ENCODE assay signal across 8 cellular contexts in the genomic region with DNA sequence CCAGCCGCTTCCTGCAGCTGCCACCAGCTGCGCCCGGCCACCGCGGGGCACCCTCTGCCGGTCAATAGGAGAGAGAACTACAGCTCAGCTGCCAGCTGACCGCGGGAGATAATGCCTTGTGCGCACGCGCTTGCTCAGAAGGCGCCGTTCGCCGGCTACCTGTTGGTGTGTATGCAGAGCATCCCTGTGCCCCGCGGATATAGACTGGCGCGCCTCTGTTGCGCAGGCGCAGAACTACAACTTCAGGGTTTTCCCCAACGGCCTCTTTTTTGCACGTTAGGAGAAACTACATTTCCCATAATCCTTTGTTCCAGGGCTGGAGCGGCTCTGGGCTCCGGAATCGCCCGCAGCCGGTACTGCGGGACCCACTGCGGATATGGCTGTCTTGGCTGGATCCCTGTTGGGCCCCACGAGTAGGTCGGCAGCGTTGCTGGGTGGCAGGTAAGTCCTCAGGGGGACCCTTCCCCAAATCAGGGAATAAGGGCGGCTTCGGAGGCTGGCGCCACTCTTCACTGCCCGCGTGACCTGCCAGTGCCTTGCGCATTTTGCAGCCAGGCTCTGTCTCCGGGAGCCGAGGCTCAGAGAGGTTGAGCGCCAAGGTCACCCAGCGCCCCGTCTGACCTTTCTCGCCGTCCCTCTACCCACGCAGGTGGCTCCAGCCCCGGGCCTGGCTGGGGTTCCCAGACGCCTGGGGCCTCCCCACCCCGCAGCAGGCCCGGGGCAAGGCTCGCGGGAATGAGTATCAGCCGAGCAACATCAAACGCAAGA. TPM values are rescaled to one million over a fixed set of nuclear protein-coding genes. Genes with fewer than 3 reads are reported as not detected.
DNase-seq lines count a peak whose midpoint lies in the region; ATAC-seq and TF ChIP-seq lines count a peak whose summit lies in the region.

A gene (plus strand): TSS at position 356 of the 768 bp plus-strand sequence. CDS start 21 bp downstream, at position 377.

- H3K4me2 ChIP-seq in OCI-LY1 (ENCODE audit: low read length): peak within 1 kb of the TSS; percentile 75

- DNase-seq in D341Med (ENCODE audit: low spot score) (peak; percentile 91), endothelial cell (ENCODE audit: low spot score) (peak; percentile 94), midbrain (lab: John Stamatoyannopoulos, UW) (peak; percentile 97)
- peak; percentile 96 for DNase-seq in activated CD8-positive, alpha-beta memory T cell treated with anti-CD3 and anti-CD28 coated beads, Interleukin-2, amount 50 U/mL, for 48 hours
- DNase-seq in stimulated activated CD8-positive, alpha-beta memory T cell treated with anti-CD3 and anti-CD28 coated beads, Interleukin-2, amount 100 ng/mL, for 48 hours (ENCODE audit: low read depth in 2 of 2): peak; percentile 89 to 92

- no peaks in the 10 kb centered on the region for H3K27me3 ChIP-seq in HUES64 (ENCODE audit: insufficient read depth, low read length)
- H3K27me3 ChIP-seq in OCI-LY1 (ENCODE audit: insufficient read depth, low read length): no peaks in the 10 kb centered on the region

- peak within 1 kb of the TSS; percentile 93 for H3K4me3 Mint-ChIP-seq in endothelial cell (ENCODE audit: unreplicated experiment)

- peak; percentile 73 for ATAC-seq in GM21423 (IDR thresholded peaks at IDR 0.05; ENCODE audit: unreplicated experiment)

- H3K4me1 ChIP-seq in HUES64 (ENCODE audit: insufficient read depth, low read length) (peaks cover 25% of the 10 kb centered on the region), OCI-LY1 (ENCODE audit: insufficient read depth, low read length, severe bottlenecking) (peaks cover 47% of the 10 kb centered on the region)

- H3K9me2 ChIP-seq in OCI-LY1 (ENCODE audit: low read depth, low read length): no peaks in the 10 kb centered on the region

- H3K9me3 Mint-ChIP-seq in endothelial cell (ENCODE audit: unreplicated experiment): no peaks in the 10 kb centered on the region

- H4K20me1 ChIP-seq in OCI-LY1 (ENCODE audit: insufficient read depth, low read length): no peaks in the 10 kb centered on the region

- TF ChIP-seq CTCF in OCI-LY1 (IDR thresholded peaks at IDR 0.05; ENCODE audit: low read length) (peak; percentile 78), endothelial cell (IDR thresholded peaks at IDR 0.05; ENCODE audit: unreplicated experiment) (peak; percentile 63)

- H3K27ac Mint-ChIP-seq in endothelial cell (ENCODE audit: unreplicated experiment): peak within 1 kb of the TSS; percentile 91

- H3K4me1 Mint-ChIP-seq in endothelial cell (ENCODE audit: unreplicated experiment): peaks cover 18% of the 10 kb centered on the region

- H2AFZ ChIP-seq in OCI-LY1 (ENCODE audit: low read length): no peak within 1 kb of the TSS

- H3K27ac ChIP-seq in HUES64 (ENCODE audit: low read depth, low read length) (peak within 1 kb of the TSS; percentile 79), OCI-LY1 (ENCODE audit: low read depth, low read length, poor library complexity, severe bottlenecking) (peak within 1 kb of the TSS; percentile 88)

- peaks cover 6% of the 10 kb centered on the region for H3K36me3 Mint-ChIP-seq in endothelial cell (ENCODE audit: low read depth, unreplicated experiment)

- H3K9me3 ChIP-seq in HUES64 (ENCODE audit: insufficient read depth, low read depth, low read length) (no peaks in the 10 kb centered on the region), OCI-LY1 (ENCODE audit: low read length) (no peaks in the 10 kb centered on the region)

- H3K27me3 Mint-ChIP-seq in endothelial cell (ENCODE audit: unreplicated experiment): peaks cover 6% of the 10 kb centered on the region

- peak within 1 kb of the TSS; percentile 73 for H3K4me3 ChIP-seq in HUES64 (ENCODE audit: low read length)
- H3K4me3 ChIP-seq in OCI-LY1 (ENCODE audit: low read depth, low read length, poor library complexity, severe bottlenecking): peak within 1 kb of the TSS; percentile 68

- H3K79me2 ChIP-seq in OCI-LY1 (ENCODE audit: insufficient read depth, low read length): peaks cover 11% of the 10 kb centered on the region

- H3K9ac ChIP-seq in HUES64 (ENCODE audit: low read depth, low read length) (peak within 1 kb of the TSS; percentile 82), OCI-LY1 (ENCODE audit: low read length) (peak within 1 kb of the TSS; percentile 75)

- WGBS in HUES64: under 1% methylated on average over 55 of the region's 55 CpGs

- peaks cover 6% of the 10 kb centered on the region; the same call in 1 of the 2 replicates for H3F3A ChIP-seq in OCI-LY1 (ENCODE audit: insufficient read depth, low read length)

- H3K36me3 ChIP-seq in HUES64 (ENCODE audit: insufficient read depth, low read length): 0 out of 2 replicates have a peak, but pooled peaks cover 4% of the 10 kb centered on the region
- peaks cover 7% of the 10 kb centered on the region; the same call in 1 of the 2 replicates for H3K36me3 ChIP-seq in OCI-LY1 (ENCODE audit: insufficient read depth, low read length)

RNA-seq across cellular contexts. Expression of the gene that starts here (rescaled TPM):
- 68.6 TPM for polyA plus RNA-seq in HUES64 (2013, experiment 1 of 2)
- polyA plus RNA-seq in HUES64 (2013, experiment 2 of 2): 78.5 TPM
- 60.2 TPM for total RNA-seq in endothelial cell (ENCODE audit: unreplicated experiment)

Comparison
In these comparisons a context has a peak if more than half of its experiments do, and no peak if none do; other contexts are left out.
1. Peak in every context shown above with its lines: DNase-seq, ATAC-seq, H3K4me3 ChIP-seq and H3K27ac ChIP-seq.